8 cellular contexts compared by ENCODE assay signal in genomic region chr7:6435486-6436384, GRCh38. TPM values are rescaled to one million over a fixed set of nuclear protein-coding genes. Genes with fewer than 3 reads are reported as not detected.
DNase-seq lines count a peak whose midpoint lies in the region; ATAC-seq and TF ChIP-seq lines count a peak whose summit lies in the region.

No MANE protein-coding gene starts in this region.

- H3F3A ChIP-seq in SU-DHL-6 (ENCODE audit: insufficient read depth) = peaks cover 16% of the 10 kb centered on the region; the same call in 1 of the 2 replicates

- intact Hi-C loops in Right ventricle myocardium superior (cut with DNase I) = loop anchor here (10.0 kb wide), 2 partner anchors 51 to 441 kb away; no protein-coding TSS in a partner anchor
- intact Hi-C loops in posterior vena cava (cut with DNase I) = no loop called here
- intact Hi-C loops in upper lobe of right lung (cut with DNase I) = no loop called here

- no peaks in the 10 kb centered on the region for H4K20me1 ChIP-seq in SU-DHL-6 (ENCODE audit: low read depth, low read length)

- H3K27ac Mint-ChIP-seq in activated naive CD8-positive, alpha-beta T cell treated with anti-CD3 and anti-CD28 coated beads for 36 hours = peak overlapping the region; percentile 73

- H3K4me1 ChIP-seq in HAP-1 = peaks cover 3% of the 10 kb centered on the region; the same call in 1 of the 2 replicates
- peaks cover 31% of the 10 kb centered on the region for H3K4me1 ChIP-seq in upper lobe of right lung

- H3K36me3 ChIP-seq in HAP-1 (replicated peaks) (peaks cover 60% of the 10 kb centered on the region), SU-DHL-6 (ENCODE audit: low read length) (no peaks in the 10 kb centered on the region; the same call in 1 of the 2 replicates), upper lobe of right lung (peaks cover 25% of the 10 kb centered on the region)

- H3K9me3 ChIP-seq in HAP-1 (no peaks in the 10 kb centered on the region), SU-DHL-6 (ENCODE audit: insufficient read depth, low read length) (no peaks in the 10 kb centered on the region), upper lobe of right lung (no peaks in the 10 kb centered on the region)

- peak overlapping the region; percentile 26 for H3K4me2 ChIP-seq in SU-DHL-6 (ENCODE audit: low read depth, low read length, poor library complexity, severe bottlenecking)

- peak; percentile 100 for TF ChIP-seq CTCF in SU-DHL-6 (IDR thresholded peaks at IDR 0.05; ENCODE audit: insufficient read depth, low read length, poor library complexity, severe bottlenecking)
- TF ChIP-seq CTCF in upper lobe of right lung (IDR thresholded peaks at IDR 0.05) = peak; percentile 96

- H3K9ac ChIP-seq in SU-DHL-6 (ENCODE audit: low read length) = no peak overlapping the region

- H3K9me3 Mint-ChIP-seq in activated naive CD8-positive, alpha-beta T cell treated with anti-CD3 and anti-CD28 coated beads for 36 hours = no peaks in the 10 kb centered on the region

- H3K4me3 ChIP-seq in HAP-1 (no peak overlapping the region), SU-DHL-6 (ENCODE audit: insufficient read depth, low read length, poor library complexity, severe bottlenecking) (no peak overlapping the region), upper lobe of right lung (peak overlapping the region; percentile 17)

- H3K36me3 Mint-ChIP-seq in activated naive CD8-positive, alpha-beta T cell treated with anti-CD3 and anti-CD28 coated beads for 36 hours = peaks cover 23% of the 10 kb centered on the region

- H3K27me3 ChIP-seq in HAP-1 (ENCODE audit: low read depth) (no peaks in the 10 kb centered on the region), SU-DHL-6 (ENCODE audit: low read length) (no peaks in the 10 kb centered on the region), upper lobe of right lung (no peaks in the 10 kb centered on the region)

- no peak overlapping the region for H2AFZ ChIP-seq in SU-DHL-6 (ENCODE audit: low read depth, low read length, severe bottlenecking)

- H3K27ac ChIP-seq in SU-DHL-6 (ENCODE audit: low read depth, low read length) = peak overlapping the region; percentile 20; the same call in 1 of the 2 replicates
- H3K27ac ChIP-seq in upper lobe of right lung = peak overlapping the region; percentile 40

- peaks cover 37% of the 10 kb centered on the region for H3K4me1 Mint-ChIP-seq in activated naive CD8-positive, alpha-beta T cell treated with anti-CD3 and anti-CD28 coated beads for 36 hours

- H3K4me3 Mint-ChIP-seq in activated naive CD8-positive, alpha-beta T cell treated with anti-CD3 and anti-CD28 coated beads for 36 hours = peak overlapping the region; percentile 53

- ATAC-seq in Right ventricle myocardium superior (ENCODE audit: poor library complexity) (peak; percentile 90), upper lobe of right lung (peak; percentile 94)

- no peaks in the 10 kb centered on the region for H3K27me3 Mint-ChIP-seq in activated naive CD8-positive, alpha-beta T cell treated with anti-CD3 and anti-CD28 coated beads for 36 hours

- DNase-seq in ELF-1 (ENCODE audit: low read depth, low spot score) (peak; percentile 89), HAP-1 (ENCODE audit: low spot score in 2 of 2) (peak; percentile 86 to 90), NCI-H1092 (lab: John Stamatoyannopoulos, UW) (peak; percentile 71), Right ventricle myocardium superior (peak; percentile 85), posterior vena cava (ENCODE audit: low spot score) (peak; percentile 92), upper lobe of right lung (peak; percentile 89)
- DNase-seq in activated naive CD8-positive, alpha-beta T cell treated with anti-CD3 and anti-CD28 coated beads for 36 hours = peak; percentile 88

- in situ Hi-C loops in HAP-1 (cut with MboI; ENCODE audit: low sequenced_read_pairs) = no loop called here

- H3K9me2 ChIP-seq in SU-DHL-6 (replicated peaks; ENCODE audit: insufficient read depth, low read length) = no peaks in the 10 kb centered on the region

- H3K79me2 ChIP-seq in SU-DHL-6 (ENCODE audit: insufficient read depth, low read length) = peaks cover 58% of the 10 kb centered on the region

RNA-seq across cellular contexts. Expression of gene DAGLB, which starts 12.0 kb away (rescaled TPM):
- 10 to 100 TPM; 15.7 to 17.1 TPM for total RNA-seq in activated naive CD8-positive, alpha-beta T cell treated with anti-CD3 and anti-CD28 coated beads for 36 hours
- total RNA-seq in Right ventricle myocardium superior (8.1 TPM), posterior vena cava (10 to 100 TPM; 10.7 to 14.6 TPM), upper lobe of right lung (34.7 TPM)

RNA-seq across cellular contexts. Expression of gene KDELR2, which starts 48.2 kb away (rescaled TPM):
- 10 to 100 TPM; 63.0 to 67.3 TPM for total RNA-seq in activated naive CD8-positive, alpha-beta T cell treated with anti-CD3 and anti-CD28 coated beads for 36 hours
- total RNA-seq in Right ventricle myocardium superior (41.3 TPM), posterior vena cava (100 to 1,000 TPM; 150 to 159 TPM), upper lobe of right lung (116 TPM)
